Comparison of ENCODE assay signal across 8 cellular contexts in genomic region chr11:62573592-62574362, GRCh38. TPM values are rescaled to one million over a fixed set of nuclear protein-coding genes. Genes with fewer than 3 reads are reported as not detected.
DNase-seq lines count a peak whose midpoint lies in the region; ATAC-seq and TF ChIP-seq lines count a peak whose summit lies in the region.

EEF1G (minus strand) TSS chr11:62573891; CDS start chr11:62573842, 49 bp downstream.

- H3K4me1 ChIP-seq in uterus = peaks cover 0 to 12% of the 10 kb centered on the region in 2 donors

- intact Hi-C loops in left ventricle myocardium superior (cut with micrococcal nuclease) (no loop called here), uterus (cut with DNase I; ENCODE audit: low total_unique reads) (no loop called here)

- ATAC-seq in GM18498 (IDR thresholded peaks at IDR 0.05; ENCODE audit: unreplicated experiment) (peak; percentile 90), HG02938 (IDR thresholded peaks at IDR 0.05; ENCODE audit: unreplicated experiment) (peak; percentile 87), left ventricle myocardium superior (peak; percentile 96)

- H3K27me3 ChIP-seq in uterus = no peaks in the 10 kb centered on the region

- H3K4me3 ChIP-seq in uterus = peak within 1 kb of the TSS; percentile 62 to 95

- no peaks in the 10 kb centered on the region for H3K36me3 ChIP-seq in uterus

- DNase-seq in NCI-H187 (lab: John Stamatoyannopoulos, UW) = peak; percentile 92 to 98
- peak; percentile 88 to 100 (median 97) for DNase-seq in T-helper 2 cell
- DNase-seq in left ventricle myocardium superior = peak; percentile 98
- peak; percentile 100 for DNase-seq in pulmonary artery endothelial cell (ENCODE audit: low read depth, low spot score)
- DNase-seq in uterus = peak; percentile 99

- H3K27ac ChIP-seq in angular gyrus (ENCODE audit: low read depth, low read length) = peak within 1 kb of the TSS; percentile 98
- peak within 1 kb of the TSS; percentile 95 to 99 for H3K27ac ChIP-seq in uterus

- peak in 2 of 4 experiments; percentile 10 to 20 for TF ChIP-seq CTCF in uterus (IDR thresholded peaks at IDR 0.05)

- TF ChIP-seq POLR2A in uterus (IDR thresholded peaks at IDR 0.05) = peak; percentile 85 to 97

- H3K9me3 ChIP-seq in uterus = no peaks in the 10 kb centered on the region

RNA-seq across cellular contexts. Expression of gene EEF1G, which starts in this region (rescaled TPM):
- total RNA-seq in left ventricle myocardium superior = 804 TPM
- total RNA-seq in pulmonary artery endothelial cell = 1,341 and 1,809 TPM in 2 replicates
- 1,000 to 10,000 TPM; 1,301 to 1,426 (median 1,363) TPM for total RNA-seq in uterus

Comparison
In these comparisons a context has a peak if more than half of its experiments do, and no peak if none do; other contexts are left out.
1. Peak in every context shown above with its lines: DNase-seq, ATAC-seq, H3K4me3 ChIP-seq and H3K27ac ChIP-seq.